31 cellular contexts compared by ENCODE assay signal in the genomic region with DNA sequence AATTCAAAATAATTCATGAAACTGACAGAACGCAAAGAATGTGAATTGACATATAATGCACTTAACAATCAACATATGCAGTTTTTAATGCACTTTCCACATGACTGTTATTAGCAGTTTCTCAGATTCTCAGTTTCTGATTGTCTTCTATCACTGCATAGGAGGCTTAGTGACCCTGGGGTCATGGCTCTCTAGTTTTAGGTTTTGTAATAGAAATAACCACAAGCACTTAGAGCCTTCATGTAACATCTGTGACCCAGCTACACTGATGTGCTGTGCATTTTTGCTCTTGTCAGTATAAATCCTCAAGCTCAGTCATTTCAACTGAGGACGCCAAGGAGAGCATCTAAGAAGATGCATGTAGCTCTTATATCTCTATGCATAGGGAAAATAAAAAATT.
"Had no signal": no experiment of that assay in that cellular context is flagged by ENCODE, and none has a peak within 500 bp of the region (broad histone marks: within the 10 kb centered on the region; RNA-seq: fewer than 3 reads in every experiment).

No MANE protein-coding gene starts in this region.

- DNase-seq: activated B cell treated with CpG ODN at 0.5 μM for 24 hours; activated CD4-positive, alpha-beta memory T cell treated with anti-CD3 and anti-CD28 coated beads for 36 hours; activated CD4-positive, alpha-beta T cell treated with anti-CD3 and anti-CD28 coated beads for 4 hours; activated CD4-positive, alpha-beta T cell treated with anti-CD3 and anti-CD28 coated beads, Interleukin-2, amount 10 ng/mL, durations not matched to agents 24 days and 14 days; activated CD4-positive, alpha-beta T cell treated with anti-CD3 and anti-CD28 coated beads, Interleukin-2, amount 50 U/mL, for 1 hour; activated CD4-positive, alpha-beta T cell treated with anti-CD3 and anti-CD28 coated beads, Interleukin-2, amount 50 U/mL, for 4 hours; activated CD4-positive, CD25-positive, alpha-beta regulatory T cell treated with anti-CD3 and anti-CD28 coated beads, Interleukin-2, amount 50 U/mL, for 72 hours; activated CD8-positive, alpha-beta memory T cell treated with anti-CD3 and anti-CD28 coated beads, Interleukin-2, amount 50 U/mL, for 4 hours; activated CD8-positive, alpha-beta T cell treated with anti-CD3 and anti-CD28 coated beads for 36 hours; activated effector memory CD4-positive, alpha-beta T cell treated with anti-CD3 and anti-CD28 coated beads, Interleukin-2, amount 50 U/mL, for 16 hours; activated gamma-delta T cell treated with Interleukin-2 at 50 U/mL for 16 hours; activated naive CD4-positive, alpha-beta T cell; activated naive CD4-positive, alpha-beta T cell treated with anti-CD3 and anti-CD28 coated beads for 36 hours; activated naive CD4-positive, alpha-beta T cell treated with anti-CD3 and anti-CD28 coated beads, Interleukin-2, amount 50 U/mL, for 16 hours; activated naive CD8-positive, alpha-beta T cell treated with anti-CD3 and anti-CD28 coated beads for 36 hours; activated T-cell treated with anti-CD3 and anti-CD28 coated beads for 4 hours; activated T-cell treated with anti-CD3 and anti-CD28 coated beads, Interleukin-2, amount 50 U/mL, for 1 hour; activated T-cell treated with anti-CD3 and anti-CD28 coated beads, Interleukin-2, amount 50 U/mL, for 4 hours; activated T-cell treated with anti-CD3 and anti-CD28 coated beads, Interleukin-2, amount 50 U/mL, for 72 hours; adrenal gland; amniotic stem cell; aorta; body of pancreas; brain microvascular endothelial cell; central memory CD4-positive, alpha-beta T cell; T-helper 2 cell; T-helper 9 cell had no signal

- H3K27ac ChIP-seq: adrenal gland, body of pancreas, brain microvascular endothelial cell, breast epithelium, VCaP had no signal

- H3K27me3 ChIP-seq: adrenal gland, body of pancreas, brain microvascular endothelial cell, breast epithelium had no signal

- H3K4me1 ChIP-seq: adrenal gland, body of pancreas, breast epithelium had no signal

- ATAC-seq: activated CD8-positive, alpha-beta T cell treated with anti-CD3 and anti-CD28 coated beads for 36 hours; activated naive CD4-positive, alpha-beta T cell treated with anti-CD3 and anti-CD28 coated beads, Interleukin-2, amount 50 U/mL, for 72 hours; activated T-cell treated with anti-CD3 and anti-CD28 coated beads, Interleukin-2, amount 50 U/mL, for 4 hours; activated T-cell treated with anti-CD3 and anti-CD28 coated beads, Interleukin-2, amount 50 U/mL, for 72 hours; activated T-helper 17 cell treated with anti-CD3 and anti-CD28 coated beads, Interleukin-2, amount 50 U/mL, for 72 hours; body of pancreas had no signal

- H3K9me3 ChIP-seq: adrenal gland, body of pancreas, breast epithelium had no signal

- H3K4me3 ChIP-seq: adrenal gland, body of pancreas, breast epithelium had no signal

- H3K36me3 ChIP-seq: adrenal gland, brain microvascular endothelial cell, breast epithelium had no signal
